25 cellular contexts compared by ENCODE assay signal in genomic region chr1:5200006-5200405, GRCh38.
"Had no signal": no experiment of that assay in that cellular context is flagged by ENCODE, and none has a peak within 500 bp of the region (broad histone marks: within the 10 kb centered on the region; RNA-seq: fewer than 3 reads in every experiment).

No MANE protein-coding gene starts in this region.

- H3K9me3 ChIP-seq: adrenal gland, breast epithelium had no signal

- H3K27ac ChIP-seq: adrenal gland, breast epithelium, SK-N-MC, VCaP had no signal

- H3K4me1 ChIP-seq: adrenal gland, breast epithelium had no signal

- H3K4me3 ChIP-seq: adrenal gland, breast epithelium, SK-N-MC had no signal

- H3K36me3 ChIP-seq: adrenal gland, breast epithelium had no signal

- DNase-seq: activated CD4-positive, CD25-positive, alpha-beta regulatory T cell; activated CD8-positive, alpha-beta memory T cell treated with anti-CD3 and anti-CD28 coated beads, Interleukin-2, amount 50 U/mL, for 4 hours; activated CD8-positive, alpha-beta T cell treated with anti-CD3 and anti-CD28 coated beads for 36 hours; activated gamma-delta T cell treated with Interleukin-2 at 50 U/mL for 16 hours; activated naive CD4-positive, alpha-beta T cell treated with anti-CD3 and anti-CD28 coated beads, Interleukin-2, amount 10 ng/mL, durations not matched to agents 7 days and 5 days; activated naive CD8-positive, alpha-beta T cell treated with anti-CD3 and anti-CD28 coated beads, Interleukin-2, amount 10 ng/mL, durations not matched to agents 7 days and 5 days; activated T-cell treated with anti-CD3 and anti-CD28 coated beads, Interleukin-2, amount 50 U/mL, for 72 hours; adrenal gland; MM.1S; NCI-H1105; NCI-H1436; NCI-H1694 treated with DMSO at 0.1 percent for 48 hours; NCI-H2029 treated with DMSO at 0.1 percent for 48 hours; NCI-H345; NCI-H510A; NCI-H526 treated with DMSO at 0.1 percent for 48 hours; NK-92 treated with Interleukin-12 subunit alpha and Interleukin-12 subunit beta, amount 100 ng/mL, for 24 hours; OCI-M1; RPMI8226; T-cell; T-helper 2 cell; T1000 had no signal
